16 cellular contexts compared by ENCODE assay signal in genomic region chr4:1058198-1058996, GRCh38. TPM values are rescaled to one million over a fixed set of nuclear protein-coding genes. Genes with fewer than 3 reads are reported as not detected.
DNase-seq lines count a peak whose midpoint lies in the region; ATAC-seq and TF ChIP-seq lines count a peak whose summit lies in the region.
"Had no signal": no experiment of that assay in that cellular context is flagged by ENCODE, and none has a peak within 500 bp of the region (broad histone marks: within the 10 kb centered on the region; RNA-seq: fewer than 3 reads in every experiment).

No MANE protein-coding gene starts in this region.

- POLR2A ChIA-PET in IMR-90 (lab: Charles Lee; ENCODE audit: unreplicated experiment) = no interaction called here

- peak overlapping the region; percentile 18 for H2AFZ ChIP-seq in IMR-90 (replicated peaks; ENCODE audit: low read length, poor library complexity)

- peaks cover 16% of the 10 kb centered on the region for H3K4me1 Mint-ChIP-seq in osteocyte (ENCODE audit: unreplicated experiment)

- H3K9me1 ChIP-seq in IMR-90 (ENCODE audit: insufficient read depth, low read length) = no peaks in the 10 kb centered on the region

- H3K9me3 ChIP-seq in IMR-90 (ENCODE audit: control insufficient read depth, insufficient read depth, low read length) (no peaks in the 10 kb centered on the region), heart left ventricle (no peaks in the 10 kb centered on the region)

- H3K14ac ChIP-seq in IMR-90 (replicated peaks; ENCODE audit: low read depth, low read length) = no peak overlapping the region

- in situ Hi-C loops in IMR-90 (cut with MboI; ENCODE audit: low sequenced_read_pairs) = no loop called here

- H2BK120ac ChIP-seq in IMR-90 (ENCODE audit: low read depth, low read length) = no peak overlapping the region

- H3K36me3 ChIP-seq in IMR-90 (ENCODE audit: control insufficient read depth, insufficient read depth, low read length) = no peaks in the 10 kb centered on the region
- H3K36me3 ChIP-seq in heart left ventricle = no peaks in the 10 kb centered on the region
- H3K36me3 ChIP-seq: brain microvascular endothelial cell had no signal

- no peak overlapping the region for H3K4me3 Mint-ChIP-seq in osteocyte (ENCODE audit: unreplicated experiment)
- H3K4me3 Mint-ChIP-seq: effector memory CD8-positive, alpha-beta T cell had no signal

- dilution Hi-C loops in IMR-90 (cut with HindIII; ENCODE audit: low sequenced_read_pairs, unreplicated experiment) = no loop called here

- no peak overlapping the region for H3K9ac ChIP-seq in IMR-90 (ENCODE audit: low read depth, low read length)

- no peak overlapping the region for H4K5ac ChIP-seq in IMR-90 (ENCODE audit: low read depth, low read length)

- H3K4me2 ChIP-seq in IMR-90 (ENCODE audit: low read depth, low read length) = no peak overlapping the region

- H3K27ac ChIP-seq in IMR-90 (ENCODE audit: insufficient read depth, low read length) (no peak overlapping the region), heart left ventricle (no peak overlapping the region)
- H3K27ac ChIP-seq: brain microvascular endothelial cell, HL-60 had no signal

- BruUV-seq in IMR-90 (replicated peaks; lab: Mats Ljungman, UMichigan) = no TSS peak

- CTCF ChIA-PET in IMR-90 (lab: Yijun Ruan, JAX) = no interaction called here

- no peak for TF ChIP-seq POLR2A in IMR-90 (IDR thresholded peaks at IDR 0.05; ENCODE audit: low read depth, low read length)
- TF ChIP-seq POLR2A in heart left ventricle (IDR thresholded peaks at IDR 0.05) = no peak

- no peak overlapping the region for H2AK9ac ChIP-seq in IMR-90 (replicated peaks; ENCODE audit: low read depth, low read length, poor library complexity)

- H4K8ac ChIP-seq in IMR-90 (ENCODE audit: low read depth in 2 of 2, low read length in 2 of 2) = no peak overlapping the region

- peak; percentile 17 for DNase-seq in activated CD4-positive, CD25-positive, alpha-beta regulatory T cell treated with anti-CD3 and anti-CD28 coated beads, Interleukin-2, amount 50 U/mL, for 72 hours
- no peak for DNase-seq in IMR-90
- DNase-seq in heart left ventricle = peak in 3 of 5 donors; percentile 50 to 61 (median 60)
- DNase-seq in posterior vena cava (ENCODE audit: low spot score) = peak; percentile 67
- DNase-seq in mesenteric fat pad (ENCODE audit: low spot score) = no peak
- no peak for DNase-seq in osteocyte (ENCODE audit: extremely low spot score, unreplicated experiment)
- DNase-seq: activated CD8-positive, alpha-beta memory T cell treated with anti-CD3 and anti-CD28 coated beads for 24 hours; activated naive CD4-positive, alpha-beta T cell treated with Interleukin-2 at 50 U/mL for 16 hours; brain microvascular endothelial cell; CD8-positive, alpha-beta memory T cell; effector memory CD8-positive, alpha-beta T cell; NCI-H1417; NCI-H446 had no signal

- WGBS in IMR-90 (ENCODE audit: extremely low coverage in 2 of 2, insufficient read length in 1 of 2), 2 experiments = 58% methylated on average over 16 of the region's 35 CpGs; no CpG with 5 or more reads in 1 of the 2 experiments
- WGBS in heart left ventricle, 4 donors = 43 to 52% (median 47%) methylated on average over 29 to 35 of the region's 35 CpGs

- no peak for ATAC-seq in activated CD4-positive, CD25-positive, alpha-beta regulatory T cell treated with anti-CD3 and anti-CD28 coated beads, Interleukin-2, amount 50 U/mL, for 24 hours
- ATAC-seq in IMR-90 (ENCODE audit: low read depth) = 0 out of 2 replicates have a peak, but pooled peaks have one; percentile 15
- ATAC-seq in heart left ventricle = peak; percentile 68 to 83 (median 78)
- ATAC-seq in HG03432 (IDR thresholded peaks at IDR 0.05; ENCODE audit: unreplicated experiment) = no peak
- ATAC-seq: effector memory CD8-positive, alpha-beta T cell had no signal

- no peak overlapping the region for H2AK5ac ChIP-seq in IMR-90 (ENCODE audit: low read depth, low read length)

- H3K4me1 ChIP-seq in IMR-90 (ENCODE audit: control insufficient read depth, insufficient read depth, low read length) (0 out of 2 replicates have a peak, but pooled peaks cover under 1% of the 10 kb centered on the region), heart left ventricle (peaks cover 0 to 25% (median 5%) of the 10 kb centered on the region in 12 donors)

- no peaks in the 10 kb centered on the region for H3K79me1 ChIP-seq in IMR-90 (ENCODE audit: low read depth in 1 of 2, low read length in 2 of 2)

- H4K20me1 ChIP-seq in IMR-90 (ENCODE audit: insufficient read depth, low read length) = no peaks in the 10 kb centered on the region

- peaks cover 60% of the 10 kb centered on the region for H3K27me3 ChIP-seq in IMR-90 (ENCODE audit: control insufficient read depth, insufficient read depth, low read length)
- H3K27me3 ChIP-seq in heart left ventricle = peaks cover 0 to 70% (median 26%) of the 10 kb centered on the region in 9 donors

- no peak for TF ChIP-seq CTCF in IMR-90 (conservative IDR thresholded peaks at IDR 0.05; ENCODE audit: low read depth, low read length)
- no peak for TF ChIP-seq CTCF in heart left ventricle (IDR thresholded peaks at IDR 0.05)
- no peak for TF ChIP-seq CTCF in osteocyte (IDR thresholded peaks at IDR 0.05)

- H2BK5ac ChIP-seq in IMR-90 (ENCODE audit: low read depth, low read length, poor library complexity, severe bottlenecking) = no peak overlapping the region

- no peak overlapping the region for H3K18ac ChIP-seq in IMR-90 (ENCODE audit: low read depth, low read length)

- H2BK20ac ChIP-seq in IMR-90 (ENCODE audit: low read depth, low read length) = no peak overlapping the region

- H3K36me3 Mint-ChIP-seq in osteocyte (ENCODE audit: unreplicated experiment) = no peaks in the 10 kb centered on the region

- H2BK15ac ChIP-seq in IMR-90 (ENCODE audit: low read depth, low read length) = no peak overlapping the region

- no peak overlapping the region for H3K4me3 ChIP-seq in IMR-90 (ENCODE audit: insufficient read depth, low read depth, low read length)
- H3K4me3 ChIP-seq in heart left ventricle = no peak overlapping the region

- intact Hi-C loops in IMR-90 (cut with micrococcal nuclease) = no loop called here
- intact Hi-C loops in heart left ventricle (cut with DNase I) = no loop called here
- intact Hi-C loops in posterior vena cava (cut with DNase I) = no loop called here

- H4K91ac ChIP-seq in IMR-90 (ENCODE audit: insufficient read depth, low read depth, low read length) = no peak overlapping the region

- no peak overlapping the region for H3K23ac ChIP-seq in IMR-90 (ENCODE audit: low read depth, low read length)

- peaks cover 17% of the 10 kb centered on the region for H3K27me3 Mint-ChIP-seq in osteocyte (ENCODE audit: unreplicated experiment)

- H3K4ac ChIP-seq in IMR-90 (ENCODE audit: low read depth, low read length) = no peak overlapping the region

- no peak for TF ChIP-seq RAD21 in IMR-90 (IDR thresholded peaks at IDR 0.05; ENCODE audit: low read length)

- no peaks in the 10 kb centered on the region for H3K9me3 Mint-ChIP-seq in osteocyte (ENCODE audit: unreplicated experiment)
- H3K9me3 Mint-ChIP-seq: CD8-positive, alpha-beta memory T cell; effector memory CD8-positive, alpha-beta T cell had no signal

- H3K56ac ChIP-seq in IMR-90 (ENCODE audit: extremely low read depth, insufficient read depth, low read length) = no peak overlapping the region

- no peak overlapping the region for H3K27ac Mint-ChIP-seq in osteocyte (ENCODE audit: unreplicated experiment)
- H3K27ac Mint-ChIP-seq: effector memory CD8-positive, alpha-beta T cell had no signal

TF ChIP-seq in IMR-90, 13 proteins besides CTCF, POLR2A, EP300 and RAD21 (continues in another document):
- no peak for TF ChIP-seq NFE2L2 (IDR thresholded peaks at IDR 0.05; ENCODE audit: low read depth, low read length)
- no peak for TF ChIP-seq BHLHE40 (IDR thresholded peaks at IDR 0.05; ENCODE audit: low read depth, low read length)
- no peak for TF ChIP-seq RFX5 (IDR thresholded peaks at IDR 0.05; ENCODE audit: low read depth, low read length)
- no peak for TF ChIP-seq USF2 (IDR thresholded peaks at IDR 0.05; ENCODE audit: low read depth, low read length)
- no peak for TF ChIP-seq MAZ (IDR thresholded peaks at IDR 0.05; ENCODE audit: borderline replicate concordance, low read depth, low read length)
- TF ChIP-seq MXI1 (IDR thresholded peaks at IDR 0.05; ENCODE audit: borderline replicate concordance, low read depth, low read length) = no peak
- TF ChIP-seq ELK1 (IDR thresholded peaks at IDR 0.05; ENCODE audit: borderline replicate concordance, low read depth, low read length) = no peak

RNA-seq across cellular contexts. Expression of gene FGFRL1, which starts 47.0 kb away (rescaled TPM):
- total RNA-seq in IMR-90 (2012; rRNA removed) (43.3 and 49.3 TPM in 2 replicates), heart left ventricle (10 to 100 TPM; 23.6 to 90.7 (median 30.6) TPM), posterior vena cava (10 to 100 TPM; 16.2 to 20.7 TPM), mesenteric fat pad (54.1 TPM), osteocyte (56.9 and 59.8 TPM in 2 replicates)
- polyA plus RNA-seq in IMR-90 (2012; rRNA removed) (78.8 and 87.3 TPM in 2 replicates), heart left ventricle (10 to 100 TPM; 26.9 to 47.1 TPM)
- 35.7 and 111 TPM in 2 replicates for polyA plus RNA-seq in IMR-90 (2012; cell fraction: cytosol; rRNA removed)
- 65.7 and 165 TPM in 2 replicates for polyA plus RNA-seq in IMR-90 (2012; cell fraction: nucleus; rRNA removed; ENCODE audit: low replicate concordance)

RNA-seq across cellular contexts. Expression of gene RNF212, which starts 55.0 kb away (rescaled TPM):
- total RNA-seq in IMR-90 (2012; rRNA removed) = under 0.01 TPM in 2 replicates
- polyA plus RNA-seq in IMR-90 (2012; rRNA removed) = 0.46 and 0.51 TPM in 2 replicates
- polyA plus RNA-seq in IMR-90 (2012; cell fraction: cytosol; rRNA removed) = 0.08 and 0.35 TPM in 2 replicates
- 0.96 and 1.3 TPM in 2 replicates for polyA plus RNA-seq in IMR-90 (2012; cell fraction: nucleus; rRNA removed; ENCODE audit: low replicate concordance)
- total RNA-seq in heart left ventricle = 1 to 10 TPM in 1 of 9 donors, under 1 TPM in 4, not detected in 4; 0.25 to 1.6 (median 0.43) TPM
- under 1 TPM; 0.62 to 0.65 TPM for polyA plus RNA-seq in heart left ventricle
- total RNA-seq in posterior vena cava = 1 to 10 TPM in 1 of 2 donors, under 1 TPM in 1; 0.76 to 4.0 TPM
- 4.2 TPM for total RNA-seq in mesenteric fat pad
- total RNA-seq in osteocyte = 3.5 and 3.8 TPM in 2 replicates

Comparison
In these comparisons a context has a peak if more than half of its experiments do, and no peak if none do; other contexts are left out.
1. DNase-seq: peak in activated CD4-positive, CD25-positive, alpha-beta regulatory T cell treated with anti-CD3 and anti-CD28 coated beads, Interleukin-2, amount 50 U/mL, for 72 hours (single experiment), heart left ventricle (3 of 5) and posterior vena cava (single experiment); none in IMR-90 (single experiment), mesenteric fat pad (single experiment) and osteocyte (single experiment).
2. ATAC-seq: peak in IMR-90 (single experiment) and heart left ventricle (4 of 4); none in activated CD4-positive, CD25-positive, alpha-beta regulatory T cell treated with anti-CD3 and anti-CD28 coated beads, Interleukin-2, amount 50 U/mL, for 24 hours (0 of 2) and HG03432 (single experiment).